22 cellular contexts compared by ENCODE assay signal in the genomic region with DNA sequence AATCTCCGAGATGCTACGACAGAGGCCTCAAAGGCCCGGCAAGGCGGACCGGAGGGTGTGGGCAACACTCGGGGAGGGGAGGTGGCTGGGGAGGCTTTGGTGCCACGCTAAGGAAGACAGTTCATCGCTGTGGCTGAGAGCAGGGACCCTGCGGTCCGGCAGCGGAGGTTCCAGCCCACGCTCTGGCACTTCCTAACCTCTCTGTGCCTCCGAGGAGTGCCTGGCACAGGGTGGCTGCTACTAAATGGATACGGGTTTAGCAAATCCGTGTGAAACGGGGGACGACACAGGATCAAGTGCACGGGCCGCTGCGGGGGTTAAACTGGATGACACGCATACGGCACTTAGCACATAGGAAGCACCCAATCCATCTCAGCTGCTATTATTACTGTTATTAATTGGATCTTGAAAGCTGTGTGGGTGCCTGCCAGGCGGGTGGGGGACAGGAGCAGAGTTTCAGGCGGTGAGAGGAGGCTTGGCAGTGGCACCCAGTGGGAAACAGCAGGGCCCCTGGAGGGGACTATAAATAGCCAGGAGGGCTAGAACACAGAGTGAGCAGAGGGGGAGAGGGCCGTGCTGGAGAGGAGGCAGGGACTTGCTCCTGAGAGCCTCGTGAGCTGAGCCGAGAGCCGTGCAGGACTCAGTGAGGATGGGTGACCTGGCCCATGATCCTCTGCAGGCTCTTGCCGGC. TPM values are rescaled to one million over a fixed set of nuclear protein-coding genes. Genes with fewer than 3 reads are reported as not detected.
DNase-seq lines count a peak whose midpoint lies in the region; ATAC-seq and TF ChIP-seq lines count a peak whose summit lies in the region.
"Had no signal": no experiment of that assay in that cellular context is flagged by ENCODE, and none has a peak within 500 bp of the region (broad histone marks: within the 10 kb centered on the region; RNA-seq: fewer than 3 reads in every experiment).

No MANE protein-coding gene starts in this region.

- no peaks in the 10 kb centered on the region for H3K36me3 Mint-ChIP-seq in activated T-helper 2 cell treated with anti-CD3 and anti-CD28 coated beads, Interferon-gamma antibody, Interleukin-2, Interleukin-4, amounts not matched to agents 10 μg/mL and 5 μg/mL and 100 μg/mL, durations not matched to agents 14 hours and 24 hours and 36 hours (ENCODE audit: low read depth)
- H3K36me3 Mint-ChIP-seq: CD4-positive, alpha-beta memory T cell; naive thymus-derived CD4-positive, alpha-beta T cell had no signal

- H3K27ac Mint-ChIP-seq in activated T-helper 2 cell treated with anti-CD3 and anti-CD28 coated beads, Interferon-gamma antibody, Interleukin-2, Interleukin-4, amounts not matched to agents 10 μg/mL and 5 μg/mL and 100 μg/mL, durations not matched to agents 14 hours and 24 hours and 36 hours, result no peak overlapping the region
- H3K27ac Mint-ChIP-seq: CD4-positive, alpha-beta memory T cell; effector memory CD8-positive, alpha-beta T cell; progenitor cell of endocrine pancreas had no signal

- no peak overlapping the region for H3K4me3 Mint-ChIP-seq in activated T-helper 2 cell treated with anti-CD3 and anti-CD28 coated beads, Interferon-gamma antibody, Interleukin-2, Interleukin-4, amounts not matched to agents 10 μg/mL and 5 μg/mL and 100 μg/mL, durations not matched to agents 14 hours and 24 hours and 36 hours (ENCODE audit: low read depth)
- H3K4me3 Mint-ChIP-seq: CD4-positive, alpha-beta memory T cell; effector memory CD8-positive, alpha-beta T cell; H9; naive thymus-derived CD4-positive, alpha-beta T cell had no signal

- no peak for ATAC-seq in HG03432 (IDR thresholded peaks at IDR 0.05; ENCODE audit: unreplicated experiment)
- ATAC-seq: effector memory CD8-positive, alpha-beta T cell; GM12878; naive thymus-derived CD4-positive, alpha-beta T cell had no signal

- H3K27me3 ChIP-seq in GM23248 (replicated peaks; ENCODE audit: insufficient read depth), result no peaks in the 10 kb centered on the region
- H3K27me3 ChIP-seq: adrenal gland, testis had no signal

- in situ Hi-C loops in GM23248 (cut with MboI), result no loop called here

- intact Hi-C loops in cardiac septum (cut with DNase I), result no loop called here
- intact Hi-C loops in activated T-helper 2 cell treated with anti-CD3 and anti-CD28 coated beads, Interferon-gamma antibody, Interleukin-2, Interleukin-4, amounts not matched to agents 10 μg/mL and 5 μg/mL and 100 μg/mL, durations not matched to agents 14 hours and 24 hours and 36 hours (cut with micrococcal nuclease), result no loop called here

- H3K4me3 ChIP-seq in GM23248 (no peak overlapping the region), retinal pigment epithelial cell (ENCODE audit: low read length) (no peak overlapping the region)
- H3K4me3 ChIP-seq: adrenal gland, GM12878, testis had no signal

- DNase-seq in GM23248 (peak; percentile 29), cardiac septum (ENCODE audit: low spot score) (peak; percentile 86), retinal pigment epithelial cell (ENCODE audit: low read depth) (peak; percentile 69), hepatic stellate cell (ENCODE audit: low spot score) (no peak), Kasumi-1 (lab: John Stamatoyannopoulos, UW) (no peak)
- no peak for DNase-seq in activated T-helper 2 cell treated with anti-CD3 and anti-CD28 coated beads, Interferon-gamma antibody, Interleukin-2, Interleukin-4, amounts not matched to agents 10 μg/mL and 5 μg/mL and 100 μg/mL, durations not matched to agents 14 hours and 24 hours and 36 hours (ENCODE audit: low spot score)
- DNase-seq: activated CD4-positive, alpha-beta T cell treated with anti-CD3 and anti-CD28 coated beads, Interleukin-2, amount 50 U/mL, for 1 hour; activated CD8-positive, alpha-beta memory T cell treated with anti-CD3 and anti-CD28 coated beads, Interleukin-2, amount 50 U/mL, for 48 hours; activated gamma-delta T cell treated with Interleukin-2 at 50 U/mL for 16 hours; adrenal gland; CD4-positive, alpha-beta memory T cell; central memory CD4-positive, alpha-beta T cell; DMS53; effector memory CD8-positive, alpha-beta T cell; H9; naive thymus-derived CD4-positive, alpha-beta T cell; NCI-H187 treated with DMSO at 0.1 percent for 48 hours; testis had no signal

- no peaks in the 10 kb centered on the region for H3K9me3 Mint-ChIP-seq in activated T-helper 2 cell treated with anti-CD3 and anti-CD28 coated beads, Interferon-gamma antibody, Interleukin-2, Interleukin-4, amounts not matched to agents 10 μg/mL and 5 μg/mL and 100 μg/mL, durations not matched to agents 14 hours and 24 hours and 36 hours
- H3K9me3 Mint-ChIP-seq: effector memory CD8-positive, alpha-beta T cell; naive thymus-derived CD4-positive, alpha-beta T cell had no signal

- no peak for TF ChIP-seq CTCF in retinal pigment epithelial cell (conservative IDR thresholded peaks at IDR 0.05; ENCODE audit: low read depth, low read length)

- H3K9ac ChIP-seq in GM23248, result 0 out of 2 replicates have a peak overlapping the region, but pooled peaks have one; percentile 6

- 27 to 40% methylated on average over 28 to 29 of the region's 29 CpGs for WGBS in GM23248 (ENCODE audit: low coverage in 1 of 2, low lambda C conversion rate in 2 of 2, missing lambda C conversion rate in 2 of 2), 2 experiments

- peaks cover 4% of the 10 kb centered on the region; the same call in 1 of the 2 replicates for H3K4me1 ChIP-seq in GM23248 (ENCODE audit: insufficient read depth)
- H3K4me1 ChIP-seq: adrenal gland had no signal

- peaks cover 6% of the 10 kb centered on the region for H3K27me3 Mint-ChIP-seq in activated T-helper 2 cell treated with anti-CD3 and anti-CD28 coated beads, Interferon-gamma antibody, Interleukin-2, Interleukin-4, amounts not matched to agents 10 μg/mL and 5 μg/mL and 100 μg/mL, durations not matched to agents 14 hours and 24 hours and 36 hours (ENCODE audit: low read depth)
- H3K27me3 Mint-ChIP-seq: CD4-positive, alpha-beta memory T cell; effector memory CD8-positive, alpha-beta T cell; naive thymus-derived CD4-positive, alpha-beta T cell; progenitor cell of endocrine pancreas had no signal

- H3K9me2 ChIP-seq in GM23248 (ENCODE audit: insufficient read depth), result no peaks in the 10 kb centered on the region

- no peak overlapping the region for H2AFZ ChIP-seq in GM23248

- no peaks in the 10 kb centered on the region for H3K36me3 ChIP-seq in GM23248 (ENCODE audit: low read depth)
- H3K36me3 ChIP-seq: adrenal gland had no signal

- no peak overlapping the region for H3K4me2 ChIP-seq in GM23248 (ENCODE audit: unreplicated experiment)

- H3F3A ChIP-seq in GM23248 (ENCODE audit: insufficient read depth), result 0 out of 2 replicates have a peak, but pooled peaks cover 4% of the 10 kb centered on the region

- H3K9me3 ChIP-seq in GM23248 (ENCODE audit: low read depth), result no peaks in the 10 kb centered on the region
- H3K9me3 ChIP-seq: adrenal gland, testis had no signal

- no peaks in the 10 kb centered on the region for H3K4me1 Mint-ChIP-seq in activated T-helper 2 cell treated with anti-CD3 and anti-CD28 coated beads, Interferon-gamma antibody, Interleukin-2, Interleukin-4, amounts not matched to agents 10 μg/mL and 5 μg/mL and 100 μg/mL, durations not matched to agents 14 hours and 24 hours and 36 hours (ENCODE audit: low read depth)

- H4K20me1 ChIP-seq in GM23248 (ENCODE audit: insufficient read depth), result no peaks in the 10 kb centered on the region

- H3K27ac ChIP-seq in GM23248 (no peak overlapping the region), angular gyrus (ENCODE audit: low read depth, low read length) (peak overlapping the region; percentile 44)
- H3K27ac ChIP-seq: adrenal gland, testis had no signal

- no peaks in the 10 kb centered on the region for H3K79me2 ChIP-seq in GM23248 (ENCODE audit: insufficient read depth)

RNA-seq across cellular contexts. Expression of a gene that starts 45.0 kb away (rescaled TPM):
- total RNA-seq in GM23248 (2014; rRNA removed; shearing (Covaris generic)), result 31.0 and 38.2 TPM in 2 replicates
- 24.4 and 26.7 TPM in 2 replicates for polyA plus RNA-seq in GM23248 (2016; fragmentation: Nextera tagmentation; extraction: Ambion mirVana)
- total RNA-seq in cardiac septum, result 158 TPM
- 69.3 and 75.3 TPM in 2 replicates for total RNA-seq in activated T-helper 2 cell treated with anti-CD3 and anti-CD28 coated beads, Interferon-gamma antibody, Interleukin-2, Interleukin-4, amounts not matched to agents 10 μg/mL and 5 μg/mL and 100 μg/mL, durations not matched to agents 14 hours and 24 hours and 36 hours

Comparison
In these comparisons a context has a peak if more than half of its experiments do, and no peak if none do; other contexts are left out.
1. DNase-seq: peak in GM23248 (single experiment), cardiac septum (single experiment) and retinal pigment epithelial cell (single experiment); none in hepatic stellate cell (single experiment), activated T-helper 2 cell treated with anti-CD3 and anti-CD28 coated beads, Interferon-gamma antibody, Interleukin-2, Interleukin-4, amounts not matched to agents 10 μg/mL and 5 μg/mL and 100 μg/mL, durations not matched to agents 14 hours and 24 hours and 36 hours (single experiment) and Kasumi-1 (0 of 2).